Comparison of ENCODE assay signal across 9 cellular contexts in the genomic region with DNA sequence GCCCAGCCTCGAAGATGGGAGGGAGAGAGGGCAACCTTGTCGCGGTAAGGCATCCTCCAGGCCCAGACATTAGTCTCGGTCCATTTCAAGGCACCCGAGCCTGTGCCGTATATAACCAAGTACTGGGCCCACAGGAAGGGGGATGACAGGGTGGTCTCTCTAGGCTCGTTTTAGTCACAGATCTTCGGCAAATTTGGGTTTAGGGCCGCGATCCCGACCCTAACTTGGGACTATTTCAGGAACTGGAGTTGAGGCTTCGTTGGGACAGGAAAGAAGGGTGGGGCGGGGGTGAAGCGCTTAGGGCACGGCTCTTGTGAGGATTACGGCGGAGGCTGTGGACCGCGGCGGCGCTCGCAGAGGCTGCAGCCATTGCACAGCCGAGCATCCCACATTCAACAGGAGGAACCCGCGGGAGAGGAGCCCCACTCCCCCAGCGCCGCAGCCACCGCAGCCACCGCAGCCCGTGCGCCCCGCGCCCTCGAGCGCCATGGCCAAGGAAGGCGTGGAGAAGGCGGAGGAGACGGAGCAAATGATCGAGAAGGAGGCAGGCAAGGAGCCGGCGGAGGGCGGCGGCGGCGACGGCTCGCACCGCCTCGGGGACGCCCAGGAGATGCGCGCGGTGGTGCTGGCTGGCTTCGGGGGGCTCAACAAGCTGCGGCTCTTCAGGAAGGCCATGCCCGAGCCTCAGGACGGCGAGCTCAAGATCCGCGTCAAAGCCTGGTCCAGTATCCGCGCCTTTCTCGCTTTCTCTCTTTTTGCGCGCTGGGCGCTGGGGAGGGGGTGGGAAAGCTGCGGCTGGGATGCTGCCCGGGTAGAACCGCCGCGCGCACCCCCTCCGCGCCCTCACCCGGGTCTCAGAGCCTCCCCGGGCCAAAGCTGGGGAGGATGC. TPM values are rescaled to one million over a fixed set of nuclear protein-coding genes. Genes with fewer than 3 reads are reported as not detected.
A peak's percentile ranks its signal among the peaks of the same experiment; 100 is the strongest.
DNase-seq lines count a peak whose midpoint lies in the region; ATAC-seq lines count a peak whose summit lies in the region.
"Had no signal": no experiment of that assay in that cellular context is flagged by ENCODE, and none has a peak within 500 bp of the region (broad histone marks: within the 10 kb centered on the region; RNA-seq: fewer than 3 reads in every experiment).

A gene with protein sequence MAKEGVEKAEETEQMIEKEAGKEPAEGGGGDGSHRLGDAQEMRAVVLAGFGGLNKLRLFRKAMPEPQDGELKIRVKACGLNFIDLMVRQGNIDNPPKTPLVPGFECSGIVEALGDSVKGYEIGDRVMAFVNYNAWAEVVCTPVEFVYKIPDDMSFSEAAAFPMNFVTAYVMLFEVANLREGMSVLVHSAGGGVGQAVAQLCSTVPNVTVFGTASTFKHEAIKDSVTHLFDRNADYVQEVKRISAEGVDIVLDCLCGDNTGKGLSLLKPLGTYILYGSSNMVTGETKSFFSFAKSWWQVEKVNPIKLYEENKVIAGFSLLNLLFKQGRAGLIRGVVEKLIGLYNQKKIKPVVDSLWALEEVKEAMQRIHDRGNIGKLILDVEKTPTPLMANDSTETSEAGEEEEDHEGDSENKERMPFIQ (plus strand): TSS at position 369 of the 889 bp plus-strand sequence. CDS start 119 bp downstream, at position 488.

- no peaks in the 10 kb centered on the region for H3K36me3 ChIP-seq in ES-I3 (ENCODE audit: insufficient read depth, low read length)
- no peaks in the 10 kb centered on the region for H3K36me3 ChIP-seq in neuron (ENCODE audit: insufficient read depth, low read length)

- H3K9me3 Mint-ChIP-seq in activated T-cell treated with anti-CD3 and anti-CD28 coated beads, Interleukin-2, amount 50 U/mL, for 72 hours: no peaks in the 10 kb centered on the region

- H3K27me3 Mint-ChIP-seq in activated T-cell treated with anti-CD3 and anti-CD28 coated beads, Interleukin-2, amount 50 U/mL, for 72 hours (ENCODE audit: low read depth): peaks cover 56% of the 10 kb centered on the region

- peaks cover 6% of the 10 kb centered on the region for H3K4me1 Mint-ChIP-seq in activated T-cell treated with anti-CD3 and anti-CD28 coated beads, Interleukin-2, amount 50 U/mL, for 72 hours (ENCODE audit: low read depth)

- H3K27ac Mint-ChIP-seq in activated T-cell treated with anti-CD3 and anti-CD28 coated beads, Interleukin-2, amount 50 U/mL, for 72 hours: no peak within 1 kb of the TSS

- H3K4me1 ChIP-seq in ES-I3 (ENCODE audit: insufficient read depth, low read length) (peaks cover 12% of the 10 kb centered on the region; the same call in 1 of the 2 replicates), neuron (ENCODE audit: insufficient read depth, low read length) (peaks cover 26% of the 10 kb centered on the region)

- peak within 1 kb of the TSS; percentile 82 for H3K4me3 ChIP-seq in neuron (ENCODE audit: low read length)

- peak within 1 kb of the TSS; percentile 90 to 92 for H3K4me3 Mint-ChIP-seq in activated T-cell treated with anti-CD3 and anti-CD28 coated beads, Interleukin-2, amount 50 U/mL, for 72 hours

- H2AFZ ChIP-seq in neuron (ENCODE audit: low read depth, low read length): peak within 1 kb of the TSS; percentile 94

- H3K9ac ChIP-seq in ES-I3 (ENCODE audit: low read depth, low read length): peak within 1 kb of the TSS; percentile 64

- peaks cover 0 to 2% of the 10 kb centered on the region in 2 donors for H3K36me3 Mint-ChIP-seq in activated T-cell treated with anti-CD3 and anti-CD28 coated beads, Interleukin-2, amount 50 U/mL, for 72 hours (ENCODE audit: insufficient read depth in 2 of 2)

- no peaks in the 10 kb centered on the region for H3K27me3 ChIP-seq in neuron (ENCODE audit: insufficient read depth, low read length)

- ATAC-seq in HG03432 (IDR thresholded peaks at IDR 0.05; ENCODE audit: unreplicated experiment): peak; percentile 59
- ATAC-seq in activated T-cell treated with anti-CD3 and anti-CD28 coated beads, Interleukin-2, amount 50 U/mL, for 72 hours (replicated peaks in 1 of 2): peak; percentile 71 to 84

- H3K9me3 ChIP-seq in ES-I3 (ENCODE audit: control insufficient read depth, insufficient read depth, low read length) (no peaks in the 10 kb centered on the region; the same call in 1 of the 2 replicates), neuron (ENCODE audit: low read length) (no peaks in the 10 kb centered on the region)

- DNase-seq in activated T-cell treated with anti-CD3 and anti-CD28 coated beads, Interleukin-2, amount 50 U/mL, for 72 hours: peak; percentile 24 to 29
- DNase-seq in globus pallidus (ENCODE audit: low spot score): peak; percentile 51
- no peak for DNase-seq in stimulated activated naive CD4-positive, alpha-beta T cell (lab: John Stamatoyannopoulos, UW)
- no peak for DNase-seq in SHP77 (lab: John Stamatoyannopoulos, UW)
- no peak for DNase-seq in glomerular visceral epithelial cell (ENCODE audit: extremely low spot score)

RNA-seq across cellular contexts. Expression of the gene that starts here (rescaled TPM):
- under 1 TPM in 1 of 2 donors, not detected in 1; 0.07 TPM for total RNA-seq in activated T-cell treated with anti-CD3 and anti-CD28 coated beads, Interleukin-2, amount 50 U/mL, for 72 hours
- total RNA-seq: T-helper 2 cell treated with Interferon-gamma antibody and Interleukin-4, amounts not matched to agents 100 ng/mL and 5 ng/mL, for 36 hours had no signal

Comparison
In these comparisons a context has a peak if more than half of its experiments do, and no peak if none do; other contexts are left out.
1. Peak in DNase-seq and ATAC-seq in activated T-cell treated with anti-CD3 and anti-CD28 coated beads, Interleukin-2, amount 50 U/mL, for 72 hours; RNA of the gene not detected or under 1 TPM.